In genomic region chr1:156150107-156151000, GRCh38 we compare ENCODE assay signal across 14 cellular contexts. TPM values are rescaled to one million over a fixed set of nuclear protein-coding genes. Genes with fewer than 3 reads are reported as not detected.
A peak's percentile ranks its signal among the peaks of the same experiment; 100 is the strongest.
DNase-seq lines count a peak whose midpoint lies in the region; TF ChIP-seq lines count a peak whose summit lies in the region.
"Had no signal": no experiment of that assay in that cellular context is flagged by ENCODE, and none has a peak within 500 bp of the region (broad histone marks: within the 10 kb centered on the region; RNA-seq: fewer than 3 reads in every experiment).

No MANE protein-coding gene starts in this region.

- H3K27me3 ChIP-seq in iPS-18a (ENCODE audit: control insufficient read depth, insufficient read depth, low read length) (no peaks in the 10 kb centered on the region), thymus (ENCODE audit: control insufficient read depth, insufficient read depth) (no peaks in the 10 kb centered on the region)

- peak overlapping the region; percentile 9 for H3K27ac Mint-ChIP-seq in activated naive CD4-positive, alpha-beta T cell treated with anti-CD3 and anti-CD28 coated beads for 36 hours
- no peak overlapping the region for H3K27ac Mint-ChIP-seq in T-helper 2 cell treated with Interferon-gamma antibody and Interleukin-4, amounts not matched to agents 5 μg/mL and 100 μg/mL, for 36 hours

- no peaks in the 10 kb centered on the region for H3K9me3 Mint-ChIP-seq in activated naive CD4-positive, alpha-beta T cell treated with anti-CD3 and anti-CD28 coated beads for 36 hours
- H3K9me3 Mint-ChIP-seq in T-helper 2 cell treated with Interferon-gamma antibody and Interleukin-4, amounts not matched to agents 5 μg/mL and 100 μg/mL, for 36 hours: no peaks in the 10 kb centered on the region

- no peak overlapping the region for H3K4me3 Mint-ChIP-seq in activated naive CD4-positive, alpha-beta T cell treated with anti-CD3 and anti-CD28 coated beads for 36 hours
- no peak overlapping the region for H3K4me3 Mint-ChIP-seq in T-helper 2 cell treated with Interferon-gamma antibody and Interleukin-4, amounts not matched to agents 5 μg/mL and 100 μg/mL, for 36 hours

- peak; percentile 62 for DNase-seq in activated naive CD4-positive, alpha-beta T cell treated with anti-CD3 and anti-CD28 coated beads for 36 hours
- no peak for DNase-seq in activated naive CD4-positive, alpha-beta T cell treated with anti-CD3 and anti-CD28 coated beads, Interleukin-2, amount 50 U/mL, for 16 hours
- peak; percentile 56 for DNase-seq in OCI-LY7 (ENCODE audit: low spot score)
- no peak for DNase-seq in activated CD8-positive, alpha-beta memory T cell treated with anti-CD3 and anti-CD28 coated beads, Interleukin-2, amount 50 U/mL, for 48 hours
- no peak for DNase-seq in stimulated activated naive CD4-positive, alpha-beta T cell (lab: John Stamatoyannopoulos, UW)
- DNase-seq in T-helper 2 cell treated with Interferon-gamma antibody and Interleukin-4, amounts not matched to agents 5 μg/mL and 100 μg/mL, for 36 hours (ENCODE audit: low spot score): no peak
- DNase-seq: amniotic stem cell; effector memory CD4-positive, alpha-beta T cell; foreskin melanocyte; kidney glomerular epithelial cell; NCI-H1694; small intestine had no signal

- TF ChIP-seq CTCF in OCI-LY7 (conservative IDR thresholded peaks at IDR 0.05; ENCODE audit: low read length): no peak

- BruUV-seq in OCI-LY7 (replicated peaks; lab: Mats Ljungman, UMichigan): no TSS peak

- H3K36me3 ChIP-seq in OCI-LY7 (ENCODE audit: insufficient read depth, low read length) (peaks cover 7% of the 10 kb centered on the region; the same call in 1 of the 2 replicates), iPS-18a (ENCODE audit: control insufficient read depth, low read depth, low read length) (no peaks in the 10 kb centered on the region), thymus (ENCODE audit: control insufficient read depth, insufficient read depth) (no peaks in the 10 kb centered on the region)

- CTCF ChIA-PET in activated naive CD4-positive, alpha-beta T cell treated with anti-CD3 and anti-CD28 coated beads for 36 hours (lab: Charles Lee): interaction anchor here (0.6 to 12.6 kb wide), 6 partner anchors 9 to 230 kb away, joined by 3 to 244 read pairs (median 4); partner anchors contain the start of gene PMF1
- CTCF ChIA-PET in OCI-LY7 (lab: Charles Lee; ENCODE audit: unreplicated experiment): interaction anchor here (1.0 to 1.4 kb wide), 2 partner anchors 75 to 76 kb away, joined by 3 to 9 read pairs; no protein-coding TSS in a partner anchor

- POLR2A ChIA-PET in OCI-LY7 (lab: Charles Lee): interaction anchor here (0.6 to 2.3 kb wide), 9 partner anchors 10 to 351 kb away, joined by 3 to 11 read pairs (median 4); partner anchors contain the start of genes CCT3, SLC25A44, SMG5 and TSACC

- H3K9ac ChIP-seq in iPS-18a (ENCODE audit: low read length): no peak overlapping the region

- H3K9me3 ChIP-seq in OCI-LY7 (ENCODE audit: low read length) (no peaks in the 10 kb centered on the region), iPS-18a (ENCODE audit: control insufficient read depth, low read depth, low read length) (no peaks in the 10 kb centered on the region), thymus (ENCODE audit: control insufficient read depth) (no peaks in the 10 kb centered on the region)

- no peaks in the 10 kb centered on the region for H4K20me1 ChIP-seq in OCI-LY7 (ENCODE audit: insufficient read depth, low read length)

- 91% methylated on average over 13 of the region's 13 CpGs for WGBS in thymus

- H2AFZ ChIP-seq in OCI-LY7 (ENCODE audit: low read length): no peak overlapping the region; the same call in 1 of the 2 replicates

- intact Hi-C loops in activated naive CD4-positive, alpha-beta T cell treated with anti-CD3 and anti-CD28 coated beads for 36 hours (cut with micrococcal nuclease): no loop called here
- intact Hi-C loops in OCI-LY7 (cut with micrococcal nuclease; ENCODE audit: unreplicated experiment): loop anchor here (5.0 kb wide), 2 partner anchors 187 to 342 kb away; partner anchors contain the start of genes CCT3 and TSACC

- H3K4me2 ChIP-seq in OCI-LY7 (ENCODE audit: low read length): peak overlapping the region; percentile 85

- no peaks in the 10 kb centered on the region for H3K36me3 Mint-ChIP-seq in activated naive CD4-positive, alpha-beta T cell treated with anti-CD3 and anti-CD28 coated beads for 36 hours (ENCODE audit: low read depth)
- no peaks in the 10 kb centered on the region for H3K36me3 Mint-ChIP-seq in T-helper 2 cell treated with Interferon-gamma antibody and Interleukin-4, amounts not matched to agents 5 μg/mL and 100 μg/mL, for 36 hours (ENCODE audit: low read depth)

- no peaks in the 10 kb centered on the region for H3K9me2 ChIP-seq in OCI-LY7 (ENCODE audit: insufficient read depth, low read length)

- H3K79me2 ChIP-seq in OCI-LY7 (ENCODE audit: insufficient read depth, low read depth, low read length): peaks cover 46% of the 10 kb centered on the region; the same call in 1 of the 2 replicates

- peak overlapping the region; percentile 95 for H3K27ac ChIP-seq in OCI-LY7 (ENCODE audit: low read depth, low read length, poor library complexity, severe bottlenecking)
- H3K27ac ChIP-seq in iPS-18a (ENCODE audit: low read length): no peak overlapping the region
- peak overlapping the region; percentile 20 for H3K27ac ChIP-seq in thymus (ENCODE audit: low read depth)

- peaks cover 73% of the 10 kb centered on the region for H3K4me1 ChIP-seq in OCI-LY7 (ENCODE audit: insufficient read depth, low read length, poor library complexity, severe bottlenecking)
- H3K4me1 ChIP-seq in iPS-18a (ENCODE audit: control insufficient read depth, low read depth, low read length): peaks cover 55% of the 10 kb centered on the region
- H3K4me1 ChIP-seq in thymus (ENCODE audit: control insufficient read depth, insufficient read depth, low read length): peaks cover 18% of the 10 kb centered on the region

- no peaks in the 10 kb centered on the region for H3K27me3 Mint-ChIP-seq in activated naive CD4-positive, alpha-beta T cell treated with anti-CD3 and anti-CD28 coated beads for 36 hours (ENCODE audit: low read depth)
- no peaks in the 10 kb centered on the region for H3K27me3 Mint-ChIP-seq in T-helper 2 cell treated with Interferon-gamma antibody and Interleukin-4, amounts not matched to agents 5 μg/mL and 100 μg/mL, for 36 hours (ENCODE audit: low read depth)

- peaks cover 68% of the 10 kb centered on the region for H3K4me1 Mint-ChIP-seq in activated naive CD4-positive, alpha-beta T cell treated with anti-CD3 and anti-CD28 coated beads for 36 hours (ENCODE audit: low read depth)
- peaks cover 40% of the 10 kb centered on the region for H3K4me1 Mint-ChIP-seq in T-helper 2 cell treated with Interferon-gamma antibody and Interleukin-4, amounts not matched to agents 5 μg/mL and 100 μg/mL, for 36 hours (ENCODE audit: low read depth)

- H3K4me3 ChIP-seq in OCI-LY7 (ENCODE audit: low read depth, low read length, poor library complexity, severe bottlenecking): peak overlapping the region; percentile 78
- peak overlapping the region; percentile 43 for H3K4me3 ChIP-seq in iPS-18a (ENCODE audit: low read length)
- H3K4me3 ChIP-seq in thymus (ENCODE audit: low read length): no peak overlapping the region

RNA-seq across cellular contexts. Expression of gene SEMA4A, which starts 3.0 kb away (rescaled TPM):
- total RNA-seq in activated naive CD4-positive, alpha-beta T cell treated with anti-CD3 and anti-CD28 coated beads for 36 hours: 10 to 100 TPM; 17.4 to 17.5 TPM
- 77.8 and 81.2 TPM in 2 replicates for total RNA-seq in OCI-LY7 (2014; rRNA removed; shearing (Covaris generic))
- total RNA-seq in OCI-LY7 (2022): 196 and 205 TPM in 2 replicates
- 14.8 TPM for polyA plus RNA-seq in thymus

RNA-seq across cellular contexts. Expression of gene LMNA, which starts 35.8 kb away (rescaled TPM):
- 10 to 100 TPM; 62.1 to 62.6 TPM for total RNA-seq in activated naive CD4-positive, alpha-beta T cell treated with anti-CD3 and anti-CD28 coated beads for 36 hours
- total RNA-seq in OCI-LY7 (2014; rRNA removed; shearing (Covaris generic)): 12.9 and 14.3 TPM in 2 replicates
- 5.0 and 6.5 TPM in 2 replicates for total RNA-seq in OCI-LY7 (2022)
- 68.3 TPM for polyA plus RNA-seq in thymus

RNA-seq across cellular contexts. Expression of gene SLC25A44, which starts 43.5 kb away (rescaled TPM):
- total RNA-seq in activated naive CD4-positive, alpha-beta T cell treated with anti-CD3 and anti-CD28 coated beads for 36 hours: 10 to 100 TPM; 69.1 to 73.5 TPM
- 8.5 and 11.0 TPM in 2 replicates for total RNA-seq in OCI-LY7 (2014; rRNA removed; shearing (Covaris generic))
- total RNA-seq in OCI-LY7 (2022): 22.5 and 26.1 TPM in 2 replicates
- 10.7 TPM for polyA plus RNA-seq in thymus

Comparison
In these comparisons a context has a peak if more than half of its experiments do, and no peak if none do; other contexts are left out.
1. DNase-seq: peak in activated naive CD4-positive, alpha-beta T cell treated with anti-CD3 and anti-CD28 coated beads for 36 hours (single experiment) and OCI-LY7 (single experiment); none in activated naive CD4-positive, alpha-beta T cell treated with anti-CD3 and anti-CD28 coated beads, Interleukin-2, amount 50 U/mL, for 16 hours (single experiment), activated CD8-positive, alpha-beta memory T cell treated with anti-CD3 and anti-CD28 coated beads, Interleukin-2, amount 50 U/mL, for 48 hours (single experiment), stimulated activated naive CD4-positive, alpha-beta T cell (0 of 6) and T-helper 2 cell treated with Interferon-gamma antibody and Interleukin-4, amounts not matched to agents 5 μg/mL and 100 μg/mL, for 36 hours (single experiment).
2. RNA of gene SEMA4A, which starts 3.0 kb away (total RNA-seq): 77.8 to 205 TPM in OCI-LY7; 17.4 to 17.5 TPM in activated naive CD4-positive, alpha-beta T cell treated with anti-CD3 and anti-CD28 coated beads for 36 hours; every median in the first group is over 4 times any median in the second.
3. RNA of gene LMNA, which starts 35.8 kb away (total RNA-seq): 62.1 to 62.6 TPM in activated naive CD4-positive, alpha-beta T cell treated with anti-CD3 and anti-CD28 coated beads for 36 hours; 5.0 to 14.3 TPM in OCI-LY7; every median in the first group is over 4 times any median in the second.